Comparison of ENCODE assay signal across 27 cellular contexts in genomic region chr2:50051374-50051773, GRCh38.
"Had no signal": no experiment of that assay in that cellular context is flagged by ENCODE, and none has a peak within 500 bp of the region (broad histone marks: within the 10 kb centered on the region; RNA-seq: fewer than 3 reads in every experiment).

No MANE protein-coding gene starts in this region.

- H3K4me1 ChIP-seq: colonic mucosa, esophagus muscularis mucosa, esophagus squamous epithelium, foreskin keratinocyte, gastrocnemius medialis, gastroesophageal sphincter, heart left ventricle, heart right ventricle had no signal

- H3K27ac ChIP-seq: colonic mucosa, coronary artery, dorsolateral prefrontal cortex, epithelial cell of prostate, esophagus muscularis mucosa, esophagus squamous epithelium, foreskin keratinocyte, gastrocnemius medialis, gastroesophageal sphincter, heart left ventricle, heart right ventricle had no signal

- ATAC-seq: effector memory CD8-positive, alpha-beta T cell; esophagus mucosa; foreskin keratinocyte; gastrocnemius medialis; gastroesophageal sphincter; heart left ventricle; heart right ventricle had no signal

- H3K4me3 ChIP-seq: colonic mucosa, coronary artery, dorsolateral prefrontal cortex, esophagus muscularis mucosa, esophagus squamous epithelium, gastrocnemius medialis, gastroesophageal sphincter, heart left ventricle, heart right ventricle had no signal

- H3K27me3 ChIP-seq: colonic mucosa, dorsolateral prefrontal cortex, esophagus muscularis mucosa, esophagus squamous epithelium, foreskin keratinocyte, gastrocnemius medialis, gastroesophageal sphincter, heart left ventricle, heart right ventricle had no signal

- H3K9me3 ChIP-seq: colonic mucosa, esophagus muscularis mucosa, esophagus squamous epithelium, gastrocnemius medialis, gastroesophageal sphincter, heart left ventricle, heart right ventricle had no signal

- DNase-seq: colonic mucosa; cortex of kidney; dermis blood vessel endothelial cell; dorsolateral prefrontal cortex; effector CD4-positive, alpha-beta T cell; effector CD8-positive, alpha-beta T cell; effector memory CD4-positive, alpha-beta T cell; effector memory CD8-positive, alpha-beta T cell; endodermal cell; erythroblast; esophagus squamous epithelium; foreskin fibroblast; foreskin keratinocyte; foreskin melanocyte; gastrocnemius medialis; glutamatergic neuron; head of caudate nucleus; heart left ventricle; heart right ventricle had no signal

- FAIRE-seq: colon, endometrium, endothelial cell of umbilical vein had no signal

- H3K36me3 ChIP-seq: colonic mucosa, esophagus muscularis mucosa, esophagus squamous epithelium, gastrocnemius medialis, gastroesophageal sphincter, heart left ventricle, heart right ventricle had no signal
